Comparison of ENCODE assay signal across 27 cellular contexts in the genomic region with DNA sequence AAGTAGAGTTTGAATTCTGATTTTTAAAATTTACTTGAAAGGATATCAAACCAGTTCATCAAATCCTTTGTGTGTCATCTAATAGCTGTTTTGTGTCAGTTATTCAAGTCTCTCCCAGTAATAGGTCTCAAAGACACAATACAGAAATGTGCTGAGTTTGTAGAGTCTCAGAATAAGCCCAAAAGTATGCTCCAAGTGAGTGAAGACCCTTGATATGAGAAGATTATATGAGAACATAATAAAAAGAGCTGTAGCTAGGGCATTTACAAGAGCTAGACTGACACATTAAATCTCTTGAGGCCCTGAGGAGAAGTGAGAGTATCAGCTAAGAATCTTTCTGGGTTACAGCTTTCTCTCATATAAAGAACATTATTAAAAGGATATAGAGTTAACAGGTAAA.
"Had no signal": no experiment of that assay in that cellular context is flagged by ENCODE, and none has a peak within 500 bp of the region (broad histone marks: within the 10 kb centered on the region; RNA-seq: fewer than 3 reads in every experiment).

No MANE protein-coding gene starts in this region.

- H3K27me3 ChIP-seq: neutrophil, pancreas, right lobe of liver, sigmoid colon, spleen, suprapubic skin, testis, tibial artery, transverse colon, upper lobe of right lung, uterus had no signal

- H3K4me1 ChIP-seq: pancreas, psoas muscle, right lobe of liver, sigmoid colon, spleen, suprapubic skin, testis, tibial artery, transverse colon, upper lobe of right lung, uterus had no signal

- H3K9me3 ChIP-seq: neutrophil, pancreas, psoas muscle, right lobe of liver, sigmoid colon, suprapubic skin, testis, tibial artery, transverse colon, upper lobe of right lung, uterus had no signal

- H3K27ac ChIP-seq: neutrophil, pancreas, psoas muscle, right lobe of liver, sigmoid colon, spleen, suprapubic skin, testis, tibial artery, transverse colon, upper lobe of right lung, uterus had no signal

- DNase-seq: naive thymus-derived CD4-positive, alpha-beta T cell; natural killer cell; nucleus accumbens; pancreas; posterior cingulate gyrus; psoas muscle; right cardiac atrium; right lobe of liver; sigmoid colon; small intestine; spleen; stimulated activated CD4-positive, alpha-beta T cell treated with anti-CD3 and anti-CD28 coated beads, Interleukin-12 subunit alpha, Interleukin-12 subunit beta, amount 100 ng/mL, for 4 hours; stimulated activated CD4-positive, alpha-beta T cell treated with anti-CD3 and anti-CD28 coated beads, Interleukin-1b, Interleukin-23, amount 100 ng/mL, for 48 hours; stimulated activated CD4-positive, alpha-beta T cell treated with anti-CD3 and anti-CD28 coated beads, Interleukin-4, amount 100 ng/mL, for 1 hour; stimulated activated CD4-positive, alpha-beta T cell treated with anti-CD3 and anti-CD28 coated beads, Interleukin-4, amount 100 ng/mL, for 4 hours; stimulated activated CD8-positive, alpha-beta memory T cell treated with anti-CD3 and anti-CD28 coated beads, Interleukin-4, amount 100 ng/mL, for 48 hours; stimulated activated naive CD4-positive, alpha-beta T cell; stimulated activated naive CD8-positive, alpha-beta T cell treated with anti-CD3 and anti-CD28 coated beads, Interleukin-15, amount 100 ng/mL, for 72 hours; stimulated activated naive CD8-positive, alpha-beta T cell treated with anti-CD3 and anti-CD28 coated beads, Interleukin-15, Interleukin-2, amounts not matched to agents 100 U/mL and 50 U/mL, for 24 hours; substantia nigra; testis; tibial artery; transverse colon; upper lobe of right lung; uterus had no signal

- H3K4me3 ChIP-seq: pancreas, psoas muscle, right lobe of liver, sigmoid colon, spleen, suprapubic skin, testis, tibial artery, transverse colon, upper lobe of right lung, uterus had no signal

- H3K36me3 ChIP-seq: neutrophil, pancreas, right lobe of liver, sigmoid colon, spleen, suprapubic skin, tibial artery, transverse colon, upper lobe of right lung, uterus had no signal
